In the genomic region with DNA sequence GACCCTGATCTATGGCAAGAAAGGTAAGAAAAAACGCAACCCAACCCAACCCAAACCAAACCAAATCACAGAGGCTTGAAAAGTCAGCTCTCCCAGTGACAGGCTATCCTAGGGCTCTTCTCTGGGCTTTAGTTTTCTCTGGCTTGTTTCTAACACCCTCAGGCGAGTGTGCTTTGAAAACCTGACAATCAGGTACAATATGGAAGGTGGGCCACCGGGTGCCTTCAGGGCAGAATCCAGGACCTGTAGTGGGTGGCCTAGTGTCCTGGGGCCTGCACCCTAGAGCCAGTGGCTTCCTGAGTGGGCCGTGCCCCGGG, we compare ENCODE assay signal across 9 cellular contexts. TPM values are rescaled to one million over a fixed set of nuclear protein-coding genes. Genes with fewer than 3 reads are reported as not detected.
DNase-seq lines count a peak whose midpoint lies in the region; ATAC-seq and TF ChIP-seq lines count a peak whose summit lies in the region.
"Had no signal": no experiment of that assay in that cellular context is flagged by ENCODE, and none has a peak within 500 bp of the region (broad histone marks: within the 10 kb centered on the region; RNA-seq: fewer than 3 reads in every experiment).

No MANE protein-coding gene starts in this region.

- H3K79me2 ChIP-seq in HCT116 (ENCODE audit: insufficient read depth, low read length), result no peaks in the 10 kb centered on the region

- H3K4me1 Mint-ChIP-seq in activated naive CD8-positive, alpha-beta T cell treated with anti-CD3 and anti-CD28 coated beads, Interleukin-2, amount 10 ng/mL, durations not matched to agents 7 days and 5 days, result peaks cover 35% of the 10 kb centered on the region
- peaks cover 72% of the 10 kb centered on the region for H3K4me1 Mint-ChIP-seq in stimulated activated effector memory CD8-positive, alpha-beta T cell treated with anti-CD3 and anti-CD28 coated beads, Interleukin-12 subunit alpha, Interleukin-12 subunit beta, amount 100 ng/mL, for 72 hours

- H3K4me1 ChIP-seq in HCT116 (ENCODE audit: control insufficient read depth in 1 of 2, insufficient read depth in 2 of 2, low read length in 2 of 2) (peaks cover 43 to 64% of the 10 kb centered on the region in 2 experiments), iPS-18a (ENCODE audit: control insufficient read depth, low read depth, low read length) (peaks cover 5% of the 10 kb centered on the region)

- H3K27ac ChIP-seq in HCT116 (ENCODE audit: low read depth, low read length), result peak overlapping the region; percentile 31; the same call in 1 of the 2 replicates
- H3K27ac ChIP-seq in iPS-18a (ENCODE audit: low read length), result no peak overlapping the region

- ATAC-seq in HCT116 (no peak), GM19463 (IDR thresholded peaks at IDR 0.05; ENCODE audit: unreplicated experiment) (no peak), GM19452 (IDR thresholded peaks at IDR 0.05; ENCODE audit: unreplicated experiment) (no peak), GM18907 (IDR thresholded peaks at IDR 0.05; ENCODE audit: unreplicated experiment) (no peak)
- no peak for ATAC-seq in activated naive CD8-positive, alpha-beta T cell treated with anti-CD3 and anti-CD28 coated beads, Interleukin-2, amount 10 ng/mL, durations not matched to agents 7 days and 5 days (ENCODE audit: low read depth)
- ATAC-seq in stimulated activated effector memory CD8-positive, alpha-beta T cell treated with anti-CD3 and anti-CD28 coated beads, Interleukin-12 subunit alpha, Interleukin-12 subunit beta, amount 100 ng/mL, for 72 hours, result no peak

- peak overlapping the region; percentile 69 for H3K27ac Mint-ChIP-seq in activated naive CD8-positive, alpha-beta T cell treated with anti-CD3 and anti-CD28 coated beads, Interleukin-2, amount 10 ng/mL, durations not matched to agents 7 days and 5 days
- H3K27ac Mint-ChIP-seq in stimulated activated effector memory CD8-positive, alpha-beta T cell treated with anti-CD3 and anti-CD28 coated beads, Interleukin-12 subunit alpha, Interleukin-12 subunit beta, amount 100 ng/mL, for 72 hours, result peak overlapping the region; percentile 97

- H2AFZ ChIP-seq in HCT116 (ENCODE audit: low read depth, low read length, poor library complexity, severe bottlenecking), result no peak overlapping the region

- intact Hi-C loops in HCT116 (cut with micrococcal nuclease), result loop anchor here (10.0 kb wide), 1 partner anchor 191 kb away; no protein-coding TSS in a partner anchor

- H3K9me3 ChIP-seq in HCT116 (ENCODE audit: control insufficient read depth in 1 of 2, insufficient read depth in 1 of 2, low read depth in 1 of 2, low read length in 2 of 2) (no peaks in the 10 kb centered on the region), iPS-18a (ENCODE audit: control insufficient read depth, low read depth, low read length) (no peaks in the 10 kb centered on the region)

- peak overlapping the region; percentile 91 for H3K4me2 ChIP-seq in HCT116 (ENCODE audit: low read length)

- CTCF ChIA-PET in HCT116 (lab: Charles Lee), result interaction anchor here (0.8 to 3.3 kb wide), 9 partner anchors 9 to 315 kb away, joined by 3 to 28 read pairs (median 4); partner anchors contain the start of gene BHLHE40

- POLR2A ChIA-PET in HCT116 (lab: Charles Lee), result interaction anchor here (0.7 to 1.5 kb wide), 8 partner anchors 9 to 50 kb away, joined by 3 to 7 read pairs (median 4); partner anchors contain the start of gene BHLHE40
- POLR2A ChIA-PET in activated naive CD8-positive, alpha-beta T cell treated with anti-CD3 and anti-CD28 coated beads, Interleukin-2, amount 10 ng/mL, durations not matched to agents 7 days and 5 days (lab: Charles Lee), result interaction anchor here (0.7 to 32.3 kb wide), 9 partner anchors 9 to 288 kb away, joined by 3 to 734 read pairs (median 4); partner anchors contain the start of gene BHLHE40

- H3K9ac ChIP-seq in HCT116 (ENCODE audit: low read length) (peak overlapping the region; percentile 6; the same call in 1 of the 2 replicates), iPS-18a (ENCODE audit: low read length) (peak overlapping the region; percentile 73)

- RAD21 ChIA-PET in HCT116 (lab: Charles Lee; ENCODE audit: low non-redundant PET in 1 of 2, low total read pairs in 2 of 2, uncharacterized antibody in 2 of 2, unreplicated experiment in 2 of 2), result interaction anchor here (0.8 to 1.6 kb wide), 7 partner anchors 32 to 315 kb away, joined by 3 to 8 read pairs (median 4); partner anchors contain the start of gene BHLHE40 (in 1 of the 2)

- BruUV-seq in HCT116 (replicated peaks; lab: Mats Ljungman, UMichigan), result TSS peak; percentile 28

- H3K9me3 Mint-ChIP-seq in activated naive CD8-positive, alpha-beta T cell treated with anti-CD3 and anti-CD28 coated beads, Interleukin-2, amount 10 ng/mL, durations not matched to agents 7 days and 5 days, result no peaks in the 10 kb centered on the region
- H3K9me3 Mint-ChIP-seq in stimulated activated effector memory CD8-positive, alpha-beta T cell treated with anti-CD3 and anti-CD28 coated beads, Interleukin-12 subunit alpha, Interleukin-12 subunit beta, amount 100 ng/mL, for 72 hours, result no peaks in the 10 kb centered on the region

- DNase-seq in HCT116 (ENCODE audit: low read depth, low spot score), result no peak
- no peak for DNase-seq in activated naive CD8-positive, alpha-beta T cell treated with anti-CD3 and anti-CD28 coated beads, Interleukin-2, amount 10 ng/mL, durations not matched to agents 7 days and 5 days
- no peak for DNase-seq in stimulated activated effector memory CD8-positive, alpha-beta T cell treated with anti-CD3 and anti-CD28 coated beads, Interleukin-12 subunit alpha, Interleukin-12 subunit beta, amount 100 ng/mL, for 72 hours (ENCODE audit: low spot score in 2 of 2)
- no peak for DNase-seq in COLO668 (lab: John Stamatoyannopoulos, UW; ENCODE audit: unreplicated experiment)
- DNase-seq: foreskin melanocyte had no signal

- TF ChIP-seq CTCF in HCT116 (IDR thresholded peaks at IDR 0.05 in 2 of 3, conservative IDR thresholded peaks at IDR 0.05 in 1 of 3; ENCODE audit: borderline replicate concordance in 1 of 3, insufficient read depth in 1 of 3, low read depth in 2 of 3, low read length in 2 of 3), result no peak

- H3K36me3 Mint-ChIP-seq in activated naive CD8-positive, alpha-beta T cell treated with anti-CD3 and anti-CD28 coated beads, Interleukin-2, amount 10 ng/mL, durations not matched to agents 7 days and 5 days, result no peaks in the 10 kb centered on the region
- peaks cover 37% of the 10 kb centered on the region for H3K36me3 Mint-ChIP-seq in stimulated activated effector memory CD8-positive, alpha-beta T cell treated with anti-CD3 and anti-CD28 coated beads, Interleukin-12 subunit alpha, Interleukin-12 subunit beta, amount 100 ng/mL, for 72 hours

- H3K4me3 Mint-ChIP-seq in activated naive CD8-positive, alpha-beta T cell treated with anti-CD3 and anti-CD28 coated beads, Interleukin-2, amount 10 ng/mL, durations not matched to agents 7 days and 5 days, result peak overlapping the region; percentile 39
- H3K4me3 Mint-ChIP-seq in stimulated activated effector memory CD8-positive, alpha-beta T cell treated with anti-CD3 and anti-CD28 coated beads, Interleukin-12 subunit alpha, Interleukin-12 subunit beta, amount 100 ng/mL, for 72 hours, result peak overlapping the region; percentile 79

- H3K9me2 ChIP-seq in HCT116 (ENCODE audit: insufficient read depth), result no peaks in the 10 kb centered on the region

- no peaks in the 10 kb centered on the region for H3K27me3 Mint-ChIP-seq in activated naive CD8-positive, alpha-beta T cell treated with anti-CD3 and anti-CD28 coated beads, Interleukin-2, amount 10 ng/mL, durations not matched to agents 7 days and 5 days

- no peaks in the 10 kb centered on the region for H4K20me1 ChIP-seq in HCT116 (ENCODE audit: insufficient read depth)

- peak overlapping the region in 1 of 2 experiments; percentile 17; a peak in 2 of 4 replicates for H3K4me3 ChIP-seq in HCT116 (replicated peaks in 1 of 2; ENCODE audit: low read depth in 1 of 2, low read length in 2 of 2)
- H3K4me3 ChIP-seq in iPS-18a (ENCODE audit: low read length), result peak overlapping the region; percentile 72

- H3K36me3 ChIP-seq in HCT116 (ENCODE audit: control insufficient read depth in 1 of 2, insufficient read depth in 2 of 2, low read length in 2 of 2) (no peaks in the 10 kb centered on the region), iPS-18a (ENCODE audit: control insufficient read depth, low read depth, low read length) (no peaks in the 10 kb centered on the region)

- no peaks in the 10 kb centered on the region for H3K27me3 ChIP-seq in HCT116 (ENCODE audit: insufficient read depth, low read length)
- H3K27me3 ChIP-seq in iPS-18a (ENCODE audit: control insufficient read depth, insufficient read depth, low read length), result no peaks in the 10 kb centered on the region

- no peak for TF ChIP-seq RAD21 in HCT116 (IDR thresholded peaks at IDR 0.05; ENCODE audit: low read depth)

- TF ChIP-seq POLR2A in HCT116 (IDR thresholded peaks at IDR 0.05; ENCODE audit: borderline replicate concordance, extremely low read depth, insufficient read depth, insufficient read length), result no peak

TF ChIP-seq in HCT116, 20 proteins besides CTCF, POLR2A, EP300 and RAD21 (continues in another document):
- TF ChIP-seq SRF (IDR thresholded peaks at IDR 0.05; ENCODE audit: low read depth) (no peak), FOSL1 (IDR thresholded peaks at IDR 0.05; ENCODE audit: low read depth) (no peak), ZNF274 (IDR thresholded peaks at IDR 0.05; ENCODE audit: low read depth, low read length) (no peak)

RNA-seq across cellular contexts. Expression of gene BHLHE40, which starts 46.8 kb away (rescaled TPM):
- 81.6 TPM for total RNA-seq in HCT116 (2021; ENCODE audit: unreplicated experiment)
- polyA plus RNA-seq in HCT116 (2012), result 129 and 166 TPM in 2 replicates
- total RNA-seq in activated naive CD8-positive, alpha-beta T cell treated with anti-CD3 and anti-CD28 coated beads, Interleukin-2, amount 10 ng/mL, durations not matched to agents 7 days and 5 days, result 100 to 1,000 TPM; 208 to 225 TPM
